ENCODE assay signal across 19 cellular contexts in genomic region chr2:212725180-212725579, GRCh38.
"Had no signal": no experiment of that assay in that cellular context is flagged by ENCODE, and none has a peak within 500 bp of the region (broad histone marks: within the 10 kb centered on the region; RNA-seq: fewer than 3 reads in every experiment).

No MANE protein-coding gene starts in this region.

- H3K36me3 ChIP-seq: esophagus squamous epithelium, left ventricle myocardium inferior, lower lobe of right lung, tibial nerve had no signal

- H3K4me1 ChIP-seq: left ventricle myocardium inferior, lower lobe of right lung, testis, tibial nerve had no signal

- ATAC-seq: left cardiac atrium; lower lobe of right lung; sciatic nerve; stimulated activated naive B cell treated with anti-CD40 and anti-IgM and Interleukin-4, amounts not matched to agents 10 μg/mL and 1 μg/mL and 100 μg/mL, for 72 hours; stimulated activated naive CD8-positive, alpha-beta T cell treated with anti-CD3 and anti-CD28 coated beads, Interleukin-15, amount 100 ng/mL, for 72 hours had no signal

- H3K36me3 Mint-ChIP-seq: memory B cell; stimulated activated naive B cell treated with anti-CD40 and anti-IgM and Interleukin-4, amounts not matched to agents 10 μg/mL and 1 μg/mL and 100 μg/mL, for 72 hours had no signal

- H3K27ac Mint-ChIP-seq: dendritic cell treated with granulocyte-macrophage colony-stimulating factor and Interleukin-4, amounts not matched to agents 40 ng/mL and 50 ng/mL, for 4 days; memory B cell; stimulated activated naive B cell treated with anti-CD40 and anti-IgM and Interleukin-4, amounts not matched to agents 10 μg/mL and 1 μg/mL and 100 μg/mL, for 72 hours had no signal

- H3K27ac ChIP-seq: esophagus squamous epithelium, left ventricle myocardium inferior, lower lobe of right lung, testis, tibial nerve had no signal

- H3K9me3 ChIP-seq: lower lobe of right lung, testis had no signal

- DNase-seq: esophagus squamous epithelium; foreskin fibroblast; kidney; left cardiac atrium; left ventricle myocardium inferior; lower lobe of right lung; midbrain; posterior cingulate gyrus; stimulated activated CD4-positive, alpha-beta T cell treated with anti-CD3 and anti-CD28 coated beads, Interleukin-2, amount 100 ng/mL, for 24 hours; stimulated activated CD4-positive, alpha-beta T cell treated with anti-CD3 and anti-CD28 coated beads, Interleukin-4, amount 100 ng/mL, for 4 hours; stimulated activated naive B cell treated with anti-CD40 and anti-IgM and Interleukin-4, amounts not matched to agents 10 μg/mL and 1 μg/mL and 100 μg/mL, for 72 hours; stimulated activated naive CD8-positive, alpha-beta T cell treated with anti-CD3 and anti-CD28 coated beads, Interleukin-15, amount 100 ng/mL, for 72 hours; testis had no signal

- H3K4me3 Mint-ChIP-seq: dendritic cell treated with granulocyte-macrophage colony-stimulating factor and Interleukin-4, amounts not matched to agents 40 ng/mL and 50 ng/mL, for 4 days; memory B cell; neural crest cell; stimulated activated naive B cell treated with anti-CD40 and anti-IgM and Interleukin-4, amounts not matched to agents 10 μg/mL and 1 μg/mL and 100 μg/mL, for 72 hours; stimulated activated naive CD8-positive, alpha-beta T cell treated with anti-CD3 and anti-CD28 coated beads, Interleukin-15, amount 100 ng/mL, for 72 hours had no signal

- H3K27me3 Mint-ChIP-seq: dendritic cell treated with granulocyte-macrophage colony-stimulating factor and Interleukin-4, amounts not matched to agents 40 ng/mL and 50 ng/mL, for 4 days; memory B cell; stimulated activated naive CD8-positive, alpha-beta T cell treated with anti-CD3 and anti-CD28 coated beads, Interleukin-15, amount 100 ng/mL, for 72 hours had no signal

- H3K4me3 ChIP-seq: esophagus squamous epithelium, left ventricle myocardium inferior, lower lobe of right lung, testis, tibial nerve had no signal

- H3K27me3 ChIP-seq: esophagus squamous epithelium, testis, tibial nerve had no signal

- H3K4me1 Mint-ChIP-seq: memory B cell; stimulated activated naive B cell treated with anti-CD40 and anti-IgM and Interleukin-4, amounts not matched to agents 10 μg/mL and 1 μg/mL and 100 μg/mL, for 72 hours had no signal

- FAIRE-seq: colon, kidney had no signal
